In the genomic region with DNA sequence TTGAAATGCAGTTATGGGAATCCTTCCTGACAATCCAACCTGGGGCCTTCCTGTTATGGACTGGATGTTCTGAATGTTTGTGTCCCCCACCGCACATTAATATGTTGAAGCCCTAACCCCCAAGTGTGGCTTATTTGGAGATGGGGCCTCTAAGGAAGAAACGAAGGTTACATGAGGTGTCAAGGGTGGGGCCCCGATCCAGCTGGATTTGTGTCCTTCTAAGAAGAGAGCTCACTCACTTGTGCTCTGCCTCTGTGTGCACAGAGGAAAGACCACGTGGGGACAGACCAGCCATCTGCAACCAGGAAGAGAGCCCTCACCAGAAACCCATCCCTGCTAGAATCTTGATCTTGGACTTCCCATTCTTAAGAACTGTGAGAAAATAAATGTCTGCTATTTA, we compare ENCODE assay signal across 12 cellular contexts. TPM values are rescaled to one million over a fixed set of nuclear protein-coding genes. Genes with fewer than 3 reads are reported as not detected.
"Had no signal": no experiment of that assay in that cellular context is flagged by ENCODE, and none has a peak within 500 bp of the region (broad histone marks: within the 10 kb centered on the region; RNA-seq: fewer than 3 reads in every experiment).

No MANE protein-coding gene starts in this region.

- H3K27ac ChIP-seq: GM23248 had no signal

- H3K9ac ChIP-seq: GM23248 had no signal

- H3K4me1 ChIP-seq: HAP-1 had no signal

- ATAC-seq: GM23338, HCT116 had no signal

- H3K4me2 ChIP-seq: GM23338 had no signal

- DNase-seq: GM23248, GOT3, H7, H9, HCEC 1CT, HFFc6 had no signal

- H3K9me3 ChIP-seq: HAP-1 had no signal

- FAIRE-seq: H1, H54 had no signal

- H3K36me3 ChIP-seq: HAP-1 had no signal

- H2AFZ ChIP-seq: GM23248, GM23338 had no signal

- H3K4me3 ChIP-seq: GM23248, GM23338, HAP-1 had no signal

RNA-seq across cellular contexts. Expression of gene MAP3K19, which starts 44.4 kb away (rescaled TPM):
- total RNA-seq: GM23248, GM23338, H1, H4, H7, H9, HFFc6 had no signal
- polyA plus RNA-seq: GM23248, GM23338, H1 had no signal
